ENCODE assay signal across 15 cellular contexts in the genomic region with DNA sequence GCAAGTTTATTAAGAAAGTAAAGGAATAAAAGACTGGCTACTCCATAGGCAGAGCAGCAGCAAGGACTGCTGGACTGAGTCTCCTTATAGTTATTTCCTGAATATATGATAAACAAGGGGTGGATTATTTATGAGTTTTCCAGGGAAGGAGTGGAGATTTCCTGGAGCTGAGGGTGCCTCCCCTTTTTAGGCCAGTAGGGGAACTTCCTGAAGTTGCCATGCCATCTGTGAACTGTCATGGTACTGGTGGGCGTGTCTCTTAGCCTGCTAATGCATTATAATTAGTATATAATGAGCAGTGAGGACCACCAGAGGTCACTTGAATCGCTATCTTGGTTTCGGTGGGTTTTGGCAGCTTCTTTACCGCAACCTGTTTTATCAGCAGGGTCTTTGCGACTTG. TPM values are rescaled to one million over a fixed set of nuclear protein-coding genes. Genes with fewer than 3 reads are reported as not detected.
DNase-seq lines count a peak whose midpoint lies in the region; ATAC-seq and TF ChIP-seq lines count a peak whose summit lies in the region.
"Had no signal": no experiment of that assay in that cellular context is flagged by ENCODE, and none has a peak within 500 bp of the region (broad histone marks: within the 10 kb centered on the region; RNA-seq: fewer than 3 reads in every experiment).

No MANE protein-coding gene starts in this region.

- no peak overlapping the region for H3K9ac ChIP-seq in PC-3 (ENCODE audit: low read length)

- no peaks in the 10 kb centered on the region for H3K27me3 Mint-ChIP-seq in activated CD4-positive, alpha-beta memory T cell treated with anti-CD3 and anti-CD28 coated beads, Interleukin-2, amount 10 ng/mL, durations not matched to agents 7 days and 5 days
- no peaks in the 10 kb centered on the region for H3K27me3 Mint-ChIP-seq in activated CD4-positive, alpha-beta memory T cell treated with anti-CD3 and anti-CD28 coated beads for 36 hours
- H3K27me3 Mint-ChIP-seq in neural crest cell (ENCODE audit: low read depth) = no peaks in the 10 kb centered on the region
- H3K27me3 Mint-ChIP-seq: activated CD4-positive, alpha-beta T cell treated with anti-CD3 and anti-CD28 coated beads for 36 hours had no signal

- no peaks in the 10 kb centered on the region for H3F3A ChIP-seq in PC-3 (ENCODE audit: low read length, unreplicated experiment)

- no peaks in the 10 kb centered on the region for H3K9me2 ChIP-seq in PC-3 (replicated peaks; ENCODE audit: low read length)

- no peak overlapping the region for H2AFZ ChIP-seq in PC-3 (ENCODE audit: low read length)

- H3K9me3 ChIP-seq in PC-3 (ENCODE audit: low read length) = no peaks in the 10 kb centered on the region
- H3K9me3 ChIP-seq in psoas muscle = no peaks in the 10 kb centered on the region
- H3K9me3 ChIP-seq: pancreas, transverse colon had no signal

- CTCF ChIA-PET in activated CD4-positive, alpha-beta memory T cell treated with anti-CD3 and anti-CD28 coated beads, Interleukin-2, amount 10 ng/mL, durations not matched to agents 7 days and 5 days (lab: Charles Lee) = no interaction called here
- CTCF ChIA-PET in activated CD4-positive, alpha-beta memory T cell treated with anti-CD3 and anti-CD28 coated beads for 36 hours (lab: Charles Lee) = no interaction called here
- CTCF ChIA-PET in PC-3 (lab: Charles Lee) = no interaction called here

- H3K9me3 Mint-ChIP-seq in activated CD4-positive, alpha-beta memory T cell treated with anti-CD3 and anti-CD28 coated beads, Interleukin-2, amount 10 ng/mL, durations not matched to agents 7 days and 5 days = peaks cover 4% of the 10 kb centered on the region
- H3K9me3 Mint-ChIP-seq in activated CD4-positive, alpha-beta memory T cell treated with anti-CD3 and anti-CD28 coated beads for 36 hours = no peaks in the 10 kb centered on the region
- H3K9me3 Mint-ChIP-seq in neural crest cell = no peaks in the 10 kb centered on the region

- WGBS in psoas muscle, 3 donors = 77 to 81% (median 80%) methylated on average over 5 of the region's 5 CpGs

- peaks cover 21% of the 10 kb centered on the region for H3K36me3 Mint-ChIP-seq in activated CD4-positive, alpha-beta memory T cell treated with anti-CD3 and anti-CD28 coated beads, Interleukin-2, amount 10 ng/mL, durations not matched to agents 7 days and 5 days (ENCODE audit: low read depth)
- H3K36me3 Mint-ChIP-seq in activated CD4-positive, alpha-beta memory T cell treated with anti-CD3 and anti-CD28 coated beads for 36 hours = peaks cover 25% of the 10 kb centered on the region
- peaks cover 12% of the 10 kb centered on the region for H3K36me3 Mint-ChIP-seq in neural crest cell (ENCODE audit: low read depth)

- POLR2A ChIA-PET in activated CD4-positive, alpha-beta memory T cell treated with anti-CD3 and anti-CD28 coated beads, Interleukin-2, amount 10 ng/mL, durations not matched to agents 7 days and 5 days (lab: Charles Lee) = no interaction called here
- POLR2A ChIA-PET in activated CD4-positive, alpha-beta memory T cell treated with anti-CD3 and anti-CD28 coated beads for 36 hours (lab: Charles Lee) = no interaction called here
- POLR2A ChIA-PET in PC-3 (lab: Charles Lee; ENCODE audit: unreplicated experiment) = no interaction called here

- intact Hi-C loops in activated CD4-positive, alpha-beta memory T cell treated with anti-CD3 and anti-CD28 coated beads for 36 hours (cut with micrococcal nuclease) = no loop called here
- intact Hi-C loops in PC-3 (cut with micrococcal nuclease) (no loop called here), psoas muscle (cut with DNase I) (no loop called here)

- H3K27me3 ChIP-seq in PC-3 (ENCODE audit: low read length) (no peaks in the 10 kb centered on the region), psoas muscle (ENCODE audit: insufficient read depth in 3 of 3, low read length in 2 of 3) (no peaks in the 10 kb centered on the region)
- H3K27me3 ChIP-seq: pancreas, transverse colon had no signal

- TF ChIP-seq CTCF in PC-3 (conservative IDR thresholded peaks at IDR 0.05; ENCODE audit: low read depth, low read length) = peak; percentile 26; the same call in 1 of the 2 replicates
- TF ChIP-seq CTCF in epithelial cell of esophagus (IDR thresholded peaks at IDR 0.05; ENCODE audit: insufficient read depth, low read depth, low read length, missing control alignments) = peak; percentile 24
- TF ChIP-seq CTCF in neural crest cell (conservative IDR thresholded peaks at IDR 0.05) = peak; percentile 33
- no peak for TF ChIP-seq CTCF in psoas muscle (IDR thresholded peaks at IDR 0.05)

- ATAC-seq in PC-3 = peak; percentile 31; the same call in 1 of the 2 replicates
- ATAC-seq in HG03135 (IDR thresholded peaks at IDR 0.05; ENCODE audit: unreplicated experiment) = no peak
- no peak for ATAC-seq in psoas muscle
- ATAC-seq: pancreas had no signal

- H3K79me2 ChIP-seq in PC-3 (ENCODE audit: low read length) = no peaks in the 10 kb centered on the region

- H3K4me2 ChIP-seq in PC-3 (ENCODE audit: low read length) = no peak overlapping the region

- H3K4me3 ChIP-seq in PC-3 (ENCODE audit: low read length) = no peak overlapping the region
- H3K4me3 ChIP-seq in epithelial cell of esophagus (ENCODE audit: low read length) = no peak overlapping the region
- H3K4me3 ChIP-seq in psoas muscle = no peak overlapping the region
- H3K4me3 ChIP-seq: pancreas, transverse colon had no signal

- H3K36me3 ChIP-seq in PC-3 (ENCODE audit: low read depth, low read length) (0 out of 2 replicates have a peak, but pooled peaks cover 5% of the 10 kb centered on the region), psoas muscle (ENCODE audit: insufficient read depth in 1 of 2, low read depth in 1 of 2) (peaks cover 0 to 27% of the 10 kb centered on the region in 2 donors)

- H3K4me3 Mint-ChIP-seq in activated CD4-positive, alpha-beta memory T cell treated with anti-CD3 and anti-CD28 coated beads, Interleukin-2, amount 10 ng/mL, durations not matched to agents 7 days and 5 days = no peak overlapping the region
- H3K4me3 Mint-ChIP-seq in activated CD4-positive, alpha-beta memory T cell treated with anti-CD3 and anti-CD28 coated beads for 36 hours = no peak overlapping the region
- H3K4me3 Mint-ChIP-seq in neural crest cell = no peak overlapping the region
- H3K4me3 Mint-ChIP-seq: activated CD4-positive, alpha-beta T cell treated with anti-CD3 and anti-CD28 coated beads for 36 hours had no signal

- BruUV-seq in PC-3 (replicated peaks; lab: Mats Ljungman, UMichigan) = no TSS peak

- H3K27ac Mint-ChIP-seq in activated CD4-positive, alpha-beta memory T cell treated with anti-CD3 and anti-CD28 coated beads, Interleukin-2, amount 10 ng/mL, durations not matched to agents 7 days and 5 days = peak overlapping the region; percentile 62
- H3K27ac Mint-ChIP-seq in activated CD4-positive, alpha-beta memory T cell treated with anti-CD3 and anti-CD28 coated beads for 36 hours = no peak overlapping the region
- no peak overlapping the region for H3K27ac Mint-ChIP-seq in neural crest cell (ENCODE audit: unreplicated experiment)

- H4K20me1 ChIP-seq in PC-3 (ENCODE audit: low read length) = no peaks in the 10 kb centered on the region

- H3K27ac ChIP-seq in PC-3 (ENCODE audit: low read length) (no peak overlapping the region), psoas muscle (no peak overlapping the region)
- H3K27ac ChIP-seq: pancreas, transverse colon had no signal

- 0 out of 2 replicates have a peak, but pooled peaks cover 8% of the 10 kb centered on the region for H3K4me1 ChIP-seq in PC-3 (ENCODE audit: insufficient read depth, low read length)
- H3K4me1 ChIP-seq in psoas muscle = no peaks in the 10 kb centered on the region
- H3K4me1 ChIP-seq: pancreas, transverse colon had no signal

- peaks cover 22% of the 10 kb centered on the region for H3K4me1 Mint-ChIP-seq in activated CD4-positive, alpha-beta memory T cell treated with anti-CD3 and anti-CD28 coated beads, Interleukin-2, amount 10 ng/mL, durations not matched to agents 7 days and 5 days
- peaks cover 12% of the 10 kb centered on the region for H3K4me1 Mint-ChIP-seq in activated CD4-positive, alpha-beta memory T cell treated with anti-CD3 and anti-CD28 coated beads for 36 hours (ENCODE audit: low read depth)
- no peaks in the 10 kb centered on the region for H3K4me1 Mint-ChIP-seq in neural crest cell

- DNase-seq in activated CD4-positive, alpha-beta memory T cell treated with anti-CD3 and anti-CD28 coated beads, Interleukin-2, amount 10 ng/mL, durations not matched to agents 7 days and 5 days = no peak
- no peak for DNase-seq in activated CD4-positive, alpha-beta memory T cell treated with anti-CD3 and anti-CD28 coated beads for 36 hours
- DNase-seq in PC-3 (peak; percentile 15), epithelial cell of esophagus (ENCODE audit: low read depth) (peak; percentile 9), neural crest cell (ENCODE audit: low read depth, low spot score) (no peak), psoas muscle (no peak)
- no peak for DNase-seq in activated CD4-positive, alpha-beta T cell treated with anti-CD3 and anti-CD28 coated beads for 4 hours
- DNase-seq: DMS53, GOT3, hypothalamus, pancreas, transverse colon had no signal

RNA-seq across cellular contexts. Expression of a gene that starts 13.5 kb away (rescaled TPM):
- total RNA-seq in activated CD4-positive, alpha-beta memory T cell treated with anti-CD3 and anti-CD28 coated beads, Interleukin-2, amount 10 ng/mL, durations not matched to agents 7 days and 5 days = 1 to 10 TPM; 6.2 to 6.7 TPM
- 1 to 10 TPM; 4.5 to 5.2 TPM for total RNA-seq in activated CD4-positive, alpha-beta memory T cell treated with anti-CD3 and anti-CD28 coated beads for 36 hours
- 17.2 and 23.7 TPM in 2 replicates for total RNA-seq in PC-3 (2014; rRNA removed)
- total RNA-seq in neural crest cell = 11.6 and 14.7 TPM in 2 replicates
- total RNA-seq in psoas muscle = 10 to 100 TPM in 3 of 4 donors, 1 to 10 TPM in 1; 9.1 to 16.3 (median 10.9) TPM
- polyA plus RNA-seq in psoas muscle = 10 to 100 TPM in 1 of 3 donors, 1 to 10 TPM in 2; 3.8 to 13.1 (median 9.9) TPM

RNA-seq across cellular contexts. Expression of a gene that starts 28.6 kb away (rescaled TPM):
- total RNA-seq in activated CD4-positive, alpha-beta memory T cell treated with anti-CD3 and anti-CD28 coated beads, Interleukin-2, amount 10 ng/mL, durations not matched to agents 7 days and 5 days = 1 to 10 TPM; 1.4 to 2.9 TPM
- not detected for total RNA-seq in activated CD4-positive, alpha-beta memory T cell treated with anti-CD3 and anti-CD28 coated beads for 36 hours
- not detected in 2 replicates for total RNA-seq in PC-3 (2014; rRNA removed)
- not detected in 2 replicates for total RNA-seq in neural crest cell
- total RNA-seq in psoas muscle = under 1 TPM in 1 of 4 donors, not detected in 3; 0.62 TPM
- polyA plus RNA-seq in psoas muscle = not detected
- total RNA-seq: epithelial cell of proximal tubule, pancreas, transverse colon had no signal

Comparison
In these comparisons a context has a peak if more than half of its experiments do, and no peak if none do; other contexts are left out.
1. DNase-seq: peak in PC-3 (single experiment) and epithelial cell of esophagus (single experiment); none in activated CD4-positive, alpha-beta memory T cell treated with anti-CD3 and anti-CD28 coated beads, Interleukin-2, amount 10 ng/mL, durations not matched to agents 7 days and 5 days (single experiment), activated CD4-positive, alpha-beta memory T cell treated with anti-CD3 and anti-CD28 coated beads for 36 hours (single experiment), neural crest cell (single experiment), activated CD4-positive, alpha-beta T cell treated with anti-CD3 and anti-CD28 coated beads for 4 hours (0 of 2) and psoas muscle (0 of 2).